Comparison of ENCODE assay signal across 1 cellular context in the genomic region with DNA sequence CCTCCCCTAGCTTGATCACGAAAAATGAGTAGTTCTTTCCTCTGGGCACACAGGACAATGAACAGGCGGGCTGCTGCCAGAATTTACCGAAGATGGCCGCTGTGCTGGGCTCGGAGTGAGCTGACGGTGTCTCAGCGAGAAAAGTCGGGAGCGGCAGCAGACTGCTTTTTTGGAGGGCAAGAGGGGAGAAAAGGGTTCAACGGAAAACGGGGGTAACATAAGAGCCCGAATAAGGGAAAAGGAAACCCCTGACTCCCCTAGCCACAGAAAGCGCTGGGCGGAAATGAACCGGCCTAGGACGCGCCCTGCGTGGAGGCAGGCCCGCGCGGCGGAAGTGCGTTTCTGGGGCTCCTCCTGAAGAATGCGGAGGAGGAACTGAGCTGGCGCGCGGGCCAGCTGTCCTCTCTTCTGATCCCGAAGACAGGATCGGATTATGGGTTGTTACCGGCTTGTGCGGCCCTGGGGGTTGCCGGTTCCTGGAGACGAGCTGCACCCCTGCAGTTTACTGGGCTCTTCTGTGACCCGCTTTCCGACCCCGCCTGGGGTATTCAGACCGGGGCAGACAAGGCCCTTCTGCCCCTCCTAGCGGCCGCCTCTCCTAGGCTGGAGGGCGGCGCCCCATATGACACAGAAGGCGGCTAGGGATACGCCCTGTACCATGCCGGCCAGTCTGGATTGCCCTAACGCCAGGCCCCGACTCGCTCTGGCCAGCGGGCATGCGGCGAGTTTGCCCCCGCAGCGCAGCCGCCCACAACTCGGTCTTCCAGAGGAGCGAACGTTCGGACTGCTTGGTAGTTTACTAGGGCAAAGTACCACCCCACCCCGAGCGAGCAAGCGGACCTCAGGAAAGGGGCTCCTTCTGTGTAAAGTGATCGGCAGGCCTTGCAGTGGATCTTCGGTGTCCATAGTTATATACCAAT.
TF ChIP-seq lines count a peak whose summit lies in the region.

No MANE protein-coding gene starts in this region.

TF ChIP-seq in neural cell, 6 proteins besides CTCF, POLR2A, EP300 and RAD21 (continued from another document):
- peak; percentile 73 for TF ChIP-seq REST (IDR thresholded peaks at IDR 0.05; ENCODE audit: borderline replicate concordance)
